Comparison of ENCODE assay signal across 1 cellular context in genomic region chr10:132515811-132516726, GRCh38.
TF ChIP-seq lines count a peak whose summit lies in the region.

No MANE protein-coding gene starts in this region.

TF ChIP-seq in H1, 55 proteins besides CTCF, POLR2A, EP300 and RAD21 (continued from another document):
- TF ChIP-seq TBP (IDR thresholded peaks at IDR 0.05; ENCODE audit: low read depth, low read length): no peak
- no peak for TF ChIP-seq HDAC2 (IDR thresholded peaks at IDR 0.05; ENCODE audit: borderline replicate concordance in 1 of 2, low read depth in 2 of 2, low read length in 2 of 2)
- TF ChIP-seq POLR2AphosphoS5 (IDR thresholded peaks at IDR 0.05; ENCODE audit: low read depth, low read length): no peak
- TF ChIP-seq POU5F1 (IDR thresholded peaks at IDR 0.05; ENCODE audit: low read depth, low read length): no peak
- no peak for TF ChIP-seq ASH2L (IDR thresholded peaks at IDR 0.05; ENCODE audit: low read length)
- no peak for TF ChIP-seq SUZ12 (IDR thresholded peaks at IDR 0.05; ENCODE audit: low read length)
- no peak for TF ChIP-seq TAF1 (IDR thresholded peaks at IDR 0.05; ENCODE audit: low read depth, low read length)
- TF ChIP-seq TEAD4 (IDR thresholded peaks at IDR 0.05; ENCODE audit: low read depth, low read length): no peak
- TF ChIP-seq SP1 (IDR thresholded peaks at IDR 0.05; ENCODE audit: low read depth, low read length): no peak
- TF ChIP-seq CREB1 (IDR thresholded peaks at IDR 0.05): no peak
